In the genomic region with DNA sequence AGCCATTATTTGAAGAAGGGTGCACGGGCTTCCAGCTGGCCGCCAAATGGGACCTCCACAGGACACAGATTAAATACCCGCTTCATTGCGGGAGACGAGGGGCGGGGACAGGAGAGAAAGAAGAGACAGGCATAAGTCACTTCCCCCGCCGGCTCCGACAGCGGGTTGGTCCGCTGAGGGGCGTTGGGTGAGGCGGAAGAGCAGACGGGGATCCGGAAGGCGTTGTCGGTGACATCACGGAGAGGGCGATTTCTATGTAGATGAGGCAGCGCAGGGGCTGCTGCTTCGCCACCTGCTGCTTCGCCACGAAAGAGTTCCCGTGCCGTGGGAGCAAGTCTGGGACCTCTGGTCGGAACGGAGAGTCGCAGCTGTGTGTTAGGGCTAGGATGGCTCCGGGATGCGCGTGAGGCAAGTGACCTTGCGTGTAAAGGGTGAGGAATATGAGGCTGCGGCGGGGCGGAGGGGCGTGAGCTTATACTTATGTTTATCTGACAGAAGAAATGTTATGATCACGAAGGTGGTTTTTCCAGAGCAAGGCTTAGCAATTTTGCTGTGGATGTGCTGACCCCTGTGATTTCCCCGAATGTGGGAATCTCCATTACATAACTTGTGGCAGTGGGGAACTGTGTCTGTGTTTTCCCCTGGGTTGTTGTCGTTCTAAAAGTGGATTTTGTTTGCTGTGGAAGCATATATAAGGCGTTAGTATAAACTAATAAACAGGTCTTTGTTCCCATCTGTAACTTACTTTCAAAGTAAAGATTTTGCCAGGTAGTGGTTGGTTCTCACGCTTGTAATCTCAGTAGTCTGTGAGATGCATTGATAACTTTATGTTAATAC, we compare ENCODE assay signal across 1 cellular context.
TF ChIP-seq lines count a peak whose summit lies in the region.

No MANE protein-coding gene starts in this region.

TF ChIP-seq in HEK293, 187 proteins besides CTCF, POLR2A, EP300 and RAD21 (continued from another document):
- TF ChIP-seq, protein P1, sequence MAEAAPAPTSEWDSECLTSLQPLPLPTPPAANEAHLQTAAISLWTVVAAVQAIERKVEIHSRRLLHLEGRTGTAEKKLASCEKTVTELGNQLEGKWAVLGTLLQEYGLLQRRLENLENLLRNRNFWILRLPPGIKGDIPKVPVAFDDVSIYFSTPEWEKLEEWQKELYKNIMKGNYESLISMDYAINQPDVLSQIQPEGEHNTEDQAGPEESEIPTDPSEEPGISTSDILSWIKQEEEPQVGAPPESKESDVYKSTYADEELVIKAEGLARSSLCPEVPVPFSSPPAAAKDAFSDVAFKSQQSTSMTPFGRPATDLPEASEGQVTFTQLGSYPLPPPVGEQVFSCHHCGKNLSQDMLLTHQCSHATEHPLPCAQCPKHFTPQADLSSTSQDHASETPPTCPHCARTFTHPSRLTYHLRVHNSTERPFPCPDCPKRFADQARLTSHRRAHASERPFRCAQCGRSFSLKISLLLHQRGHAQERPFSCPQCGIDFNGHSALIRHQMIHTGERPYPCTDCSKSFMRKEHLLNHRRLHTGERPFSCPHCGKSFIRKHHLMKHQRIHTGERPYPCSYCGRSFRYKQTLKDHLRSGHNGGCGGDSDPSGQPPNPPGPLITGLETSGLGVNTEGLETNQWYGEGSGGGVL (tag by site-specific recombination; IDR thresholded peaks at IDR 0.05), result peak; percentile 9; the same call in 1 of the 2 replicates
- TF ChIP-seq ZSCAN30 (tag by site-specific recombination; IDR thresholded peaks at IDR 0.05) (0 out of 2 replicates have a peak, but pooled peaks have one; percentile 65), SCRT2 (tag by site-specific recombination; IDR thresholded peaks at IDR 0.05) (peak; percentile 97), MZF1 (tag by site-specific recombination; IDR thresholded peaks at IDR 0.05; ENCODE audit: borderline replicate concordance) (peak; percentile 51), KLF7 (tag by site-specific recombination; IDR thresholded peaks at IDR 0.05; ENCODE audit: borderline replicate concordance) (peak; percentile 73; the same call in 1 of the 2 replicates), ZNF843 (tag by site-specific recombination; IDR thresholded peaks at IDR 0.05) (peak; percentile 34; the same call in 1 of the 2 replicates), REPIN1 (tag by site-specific recombination; IDR thresholded peaks at IDR 0.05; ENCODE audit: low read depth) (peak; percentile 41; the same call in 1 of the 2 replicates), ZNF423 (tag by site-specific recombination; IDR thresholded peaks at IDR 0.05) (peak; percentile 77), WT1 (tag by site-specific recombination; IDR thresholded peaks at IDR 0.05) (0 out of 2 replicates have a peak, but pooled peaks have one; percentile 40), ZBTB8A (tag by site-specific recombination; IDR thresholded peaks at IDR 0.05) (peak; percentile 90), ZBTB21 (tag by site-specific recombination; IDR thresholded peaks at IDR 0.05) (peak; percentile 99), ZNF785 (tag by site-specific recombination; IDR thresholded peaks at IDR 0.05) (peak; percentile 69; the same call in 1 of the 2 replicates), ZNF596 (tag by site-specific recombination; IDR thresholded peaks at IDR 0.05) (peak; percentile 53), KLF10 (tag by site-specific recombination; IDR thresholded peaks at IDR 0.05) (peak; percentile 96), SCRT1 (tag by site-specific recombination; IDR thresholded peaks at IDR 0.05; ENCODE audit: borderline replicate concordance) (peak; percentile 90), ZEB2 (tag by site-specific recombination; IDR thresholded peaks at IDR 0.05) (peak; percentile 80), PRDM1 (tag by site-specific recombination; IDR thresholded peaks at IDR 0.05) (peak; percentile 79), ZNF76 (tag by site-specific recombination; IDR thresholded peaks at IDR 0.05; ENCODE audit: borderline replicate concordance, low read depth) (peak; percentile 96), ZSCAN16 (tag by site-specific recombination; IDR thresholded peaks at IDR 0.05) (0 out of 2 replicates have a peak, but pooled peaks have one; percentile 17), IKZF3 (tag by site-specific recombination; IDR thresholded peaks at IDR 0.05) (peak; percentile 96)
- TF ChIP-seq, protein P2, sequence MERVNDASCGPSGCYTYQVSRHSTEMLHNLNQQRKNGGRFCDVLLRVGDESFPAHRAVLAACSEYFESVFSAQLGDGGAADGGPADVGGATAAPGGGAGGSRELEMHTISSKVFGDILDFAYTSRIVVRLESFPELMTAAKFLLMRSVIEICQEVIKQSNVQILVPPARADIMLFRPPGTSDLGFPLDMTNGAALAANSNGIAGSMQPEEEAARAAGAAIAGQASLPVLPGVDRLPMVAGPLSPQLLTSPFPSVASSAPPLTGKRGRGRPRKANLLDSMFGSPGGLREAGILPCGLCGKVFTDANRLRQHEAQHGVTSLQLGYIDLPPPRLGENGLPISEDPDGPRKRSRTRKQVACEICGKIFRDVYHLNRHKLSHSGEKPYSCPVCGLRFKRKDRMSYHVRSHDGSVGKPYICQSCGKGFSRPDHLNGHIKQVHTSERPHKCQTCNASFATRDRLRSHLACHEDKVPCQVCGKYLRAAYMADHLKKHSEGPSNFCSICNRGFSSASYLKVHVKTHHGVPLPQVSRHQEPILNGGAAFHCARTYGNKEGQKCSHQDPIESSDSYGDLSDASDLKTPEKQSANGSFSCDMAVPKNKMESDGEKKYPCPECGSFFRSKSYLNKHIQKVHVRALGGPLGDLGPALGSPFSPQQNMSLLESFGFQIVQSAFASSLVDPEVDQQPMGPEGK (tag by site-specific recombination; IDR thresholded peaks at IDR 0.05), result peak; percentile 55; the same call in 1 of the 2 replicates
